ENCODE assay signal across 1 cellular context in genomic region chr5:149422429-149423286, GRCh38.
TF ChIP-seq lines count a peak whose summit lies in the region.

No MANE protein-coding gene starts in this region.

TF ChIP-seq in HepG2, 621 proteins besides CTCF, POLR2A, EP300 and RAD21 (continued from another document and continues in another):
- TF ChIP-seq ZFP41 (CRISPR knock-in tag; IDR thresholded peaks at IDR 0.05; ENCODE audit: borderline replicate concordance) (no peak), NR2C2 (CRISPR knock-in tag; IDR thresholded peaks at IDR 0.05; ENCODE audit: borderline replicate concordance) (no peak), PAF1 (CRISPR knock-in tag; IDR thresholded peaks at IDR 0.05) (no peak), MAFK (conservative IDR thresholded peaks at IDR 0.05 in 1 of 2, IDR thresholded peaks at IDR 0.05 in 1 of 2; ENCODE audit: low read length in 2 of 2) (no peak), ZNF660 (CRISPR knock-in tag; IDR thresholded peaks at IDR 0.05; ENCODE audit: borderline replicate concordance, low read depth) (no peak), TBP (CRISPR knock-in tag; IDR thresholded peaks at IDR 0.05) (no peak), IRF9 (CRISPR knock-in tag; IDR thresholded peaks at IDR 0.05; ENCODE audit: borderline replicate concordance) (0 out of 2 replicates have a peak, but pooled peaks have one; percentile 38), MED1 (CRISPR knock-in tag; IDR thresholded peaks at IDR 0.05) (peak; percentile 56; the same call in 1 of the 2 replicates), ARID3A (IDR thresholded peaks at IDR 0.05; ENCODE audit: low read depth, low read length) (no peak), ATM (IDR thresholded peaks at IDR 0.05; ENCODE audit: borderline replicate concordance) (no peak), ZBTB26 (CRISPR knock-in tag; IDR thresholded peaks at IDR 0.05; ENCODE audit: borderline replicate concordance) (no peak), MXI1 (IDR thresholded peaks at IDR 0.05; ENCODE audit: borderline replicate concordance, low read depth, low read length) (peak; percentile 8; the same call in 1 of the 3 replicates), U2AF1 (optimal IDR thresholded peaks at IDR 0.05; ENCODE audit: low read depth, low read length) (no peak), GMEB2 (CRISPR knock-in tag; IDR thresholded peaks at IDR 0.05; ENCODE audit: low read depth) (no peak), BRF2 (CRISPR knock-in tag; IDR thresholded peaks at IDR 0.05) (no peak), LRRFIP1 (CRISPR knock-in tag; conservative IDR thresholded peaks at IDR 0.05) (no peak), ZNF761 (CRISPR knock-in tag; conservative IDR thresholded peaks at IDR 0.05) (no peak), SP4 (CRISPR knock-in tag; IDR thresholded peaks at IDR 0.05) (no peak), REPIN1 (CRISPR knock-in tag; IDR thresholded peaks at IDR 0.05; ENCODE audit: borderline replicate concordance, low read depth) (no peak), MBNL3 (CRISPR knock-in tag; conservative IDR thresholded peaks at IDR 0.05) (no peak), HMGXB3 (CRISPR knock-in tag; IDR thresholded peaks at IDR 0.05; ENCODE audit: borderline replicate concordance) (no peak), MLX (CRISPR knock-in tag; IDR thresholded peaks at IDR 0.05) (no peak; the same call in 1 of the 2 replicates), GATA4 (IDR thresholded peaks at IDR 0.05; ENCODE audit: borderline replicate concordance, low read depth) (no peak; the same call in 1 of the 2 replicates), SMC3 (IDR thresholded peaks at IDR 0.05; ENCODE audit: low read length) (no peak), ARID5B (CRISPR knock-in tag; IDR thresholded peaks at IDR 0.05) (no peak), RFX5 (IDR thresholded peaks at IDR 0.05; ENCODE audit: low read depth, low read length) (no peak), SMAD3 (CRISPR knock-in tag; IDR thresholded peaks at IDR 0.05) (no peak), ZNF639 (CRISPR knock-in tag; conservative IDR thresholded peaks at IDR 0.05) (no peak), POGK (CRISPR knock-in tag; conservative IDR thresholded peaks at IDR 0.05) (no peak), ZNF749 (CRISPR knock-in tag; IDR thresholded peaks at IDR 0.05; ENCODE audit: borderline replicate concordance) (no peak)
